In the genomic region with DNA sequence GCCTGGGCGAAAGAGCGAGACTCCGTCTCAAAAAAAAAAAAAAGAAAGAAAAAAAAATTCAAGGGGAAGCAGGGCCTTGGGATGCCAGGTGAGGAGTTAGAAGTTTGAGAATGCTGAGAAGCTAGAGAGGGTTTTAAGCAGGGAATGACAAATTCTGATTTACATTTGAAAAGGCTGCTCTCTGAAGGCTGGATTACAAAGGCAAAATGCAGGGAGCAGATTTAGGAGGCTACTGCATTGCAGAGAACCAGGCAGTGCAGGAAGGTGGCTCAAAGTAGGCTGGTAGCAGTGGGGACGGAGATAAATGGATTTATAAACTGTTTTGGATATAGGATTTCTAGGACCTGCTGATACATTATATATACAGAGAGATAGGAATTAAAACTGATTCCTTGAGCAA, we compare ENCODE assay signal across 19 cellular contexts.
"Had no signal": no experiment of that assay in that cellular context is flagged by ENCODE, and none has a peak within 500 bp of the region (broad histone marks: within the 10 kb centered on the region; RNA-seq: fewer than 3 reads in every experiment).

No MANE protein-coding gene starts in this region.

- H3K27me3 ChIP-seq: esophagus squamous epithelium, gastroesophageal sphincter, ovary, right atrium auricular region, sigmoid colon, stomach had no signal

- H3K27ac ChIP-seq: coronary artery, esophagus squamous epithelium, gastroesophageal sphincter, ovary, right atrium auricular region, sigmoid colon, skin epidermis, stomach had no signal

- H3K4me1 Mint-ChIP-seq: stimulated activated naive B cell treated with anti-CD40 and anti-IgM and Interleukin-4, amounts not matched to agents 10 μg/mL and 1 μg/mL and 100 μg/mL, for 72 hours had no signal

- ATAC-seq: effector memory CD8-positive, alpha-beta T cell; gastroesophageal sphincter; natural killer cell; stimulated activated naive B cell treated with anti-CD40 and anti-IgM and Interleukin-4, amounts not matched to agents 10 μg/mL and 1 μg/mL and 100 μg/mL, for 72 hours had no signal

- H3K36me3 Mint-ChIP-seq: natural killer cell had no signal

- H3K27ac Mint-ChIP-seq: natural killer cell; stimulated activated naive B cell treated with anti-CD40 and anti-IgM and Interleukin-4, amounts not matched to agents 10 μg/mL and 1 μg/mL and 100 μg/mL, for 72 hours had no signal

- H3K36me3 ChIP-seq: esophagus squamous epithelium, gastroesophageal sphincter, ovary, right atrium auricular region, sigmoid colon, stomach had no signal

- H3K9me3 Mint-ChIP-seq: effector memory CD8-positive, alpha-beta T cell; natural killer cell had no signal

- DNase-seq: central memory CD4-positive, alpha-beta T cell; effector memory CD8-positive, alpha-beta T cell; esophagus squamous epithelium; foreskin fibroblast; mammary epithelial cell; natural killer cell; nucleus accumbens; ovary; sigmoid colon; stimulated activated CD4-positive, alpha-beta T cell treated with anti-CD3 and anti-CD28 coated beads, Interleukin-2, amount 100 ng/mL, for 24 hours; stimulated activated CD4-positive, alpha-beta T cell treated with anti-CD3 and anti-CD28 coated beads, Interleukin-4, amount 100 ng/mL, for 4 hours; stimulated activated naive B cell treated with anti-CD40 and anti-IgM and Interleukin-4, amounts not matched to agents 10 μg/mL and 1 μg/mL and 100 μg/mL, for 72 hours; stomach; trophoblast cell had no signal

- H3K27me3 Mint-ChIP-seq: effector memory CD8-positive, alpha-beta T cell; stimulated activated naive B cell treated with anti-CD40 and anti-IgM and Interleukin-4, amounts not matched to agents 10 μg/mL and 1 μg/mL and 100 μg/mL, for 72 hours had no signal

- H3K4me3 ChIP-seq: coronary artery, esophagus squamous epithelium, gastroesophageal sphincter, ovary, right atrium auricular region, sigmoid colon, skin epidermis, stomach had no signal

- H3K9me3 ChIP-seq: esophagus squamous epithelium, gastroesophageal sphincter, ovary, right atrium auricular region, sigmoid colon, stomach had no signal

- H3K4me1 ChIP-seq: stomach had no signal

- H3K4me3 Mint-ChIP-seq: effector memory CD8-positive, alpha-beta T cell; natural killer cell; neural crest cell; stimulated activated naive B cell treated with anti-CD40 and anti-IgM and Interleukin-4, amounts not matched to agents 10 μg/mL and 1 μg/mL and 100 μg/mL, for 72 hours had no signal
